ENCODE assay signal across 9 cellular contexts in genomic region chr15:63805993-63806980, GRCh38. TPM values are rescaled to one million over a fixed set of nuclear protein-coding genes. Genes with fewer than 3 reads are reported as not detected.
DNase-seq lines count a peak whose midpoint lies in the region; ATAC-seq and TF ChIP-seq lines count a peak whose summit lies in the region.
"Had no signal": no experiment of that assay in that cellular context is flagged by ENCODE, and none has a peak within 500 bp of the region (broad histone marks: within the 10 kb centered on the region; RNA-seq: fewer than 3 reads in every experiment).

No MANE protein-coding gene starts in this region.

- H3K36me3 Mint-ChIP-seq in activated CD8-positive, alpha-beta memory T cell treated with anti-CD3 and anti-CD28 coated beads, Interleukin-2, amount 10 ng/mL, durations not matched to agents 7 days and 5 days, result peaks cover 24% of the 10 kb centered on the region
- H3K36me3 Mint-ChIP-seq in dendritic cell treated with granulocyte-macrophage colony-stimulating factor and Interleukin-4, amounts not matched to agents 40 ng/mL and 50 ng/mL, for 4 days (ENCODE audit: low read depth), result peaks cover 7% of the 10 kb centered on the region

- DNase-seq in activated CD8-positive, alpha-beta memory T cell treated with anti-CD3 and anti-CD28 coated beads, Interleukin-2, amount 10 ng/mL, durations not matched to agents 7 days and 5 days, result no peak
- DNase-seq in activated CD8-positive, alpha-beta memory T cell treated with anti-CD3 and anti-CD28 coated beads, Interleukin-2, amount 50 U/mL, for 4 hours, result no peak
- DNase-seq in OCI-M1 (lab: John Stamatoyannopoulos, UW), result peak; percentile 17
- peak; percentile 17 for DNase-seq in putamen (ENCODE audit: low spot score)
- no peak for DNase-seq in RWPE1 (ENCODE audit: low spot score)
- no peak for DNase-seq in islet precursor cell
- DNase-seq in NCI-H1048 (lab: John Stamatoyannopoulos, UW), result no peak
- DNase-seq: T1000 had no signal

- H3K27ac Mint-ChIP-seq in activated CD8-positive, alpha-beta memory T cell treated with anti-CD3 and anti-CD28 coated beads, Interleukin-2, amount 10 ng/mL, durations not matched to agents 7 days and 5 days, result peak overlapping the region; percentile 22
- peak overlapping the region; percentile 14 for H3K27ac Mint-ChIP-seq in dendritic cell treated with granulocyte-macrophage colony-stimulating factor and Interleukin-4, amounts not matched to agents 40 ng/mL and 50 ng/mL, for 4 days

- POLR2A ChIA-PET in RWPE1 (lab: Yijun Ruan, JAX; ENCODE audit: low non-redundant PET), result no interaction called here

- intact Hi-C loops in dendritic cell treated with granulocyte-macrophage colony-stimulating factor and Interleukin-4, amounts not matched to agents 40 ng/mL and 50 ng/mL, for 4 days (cut with micrococcal nuclease), result loop anchor here (5.0 kb wide), 1 partner anchor 49 kb away; no protein-coding TSS in a partner anchor

- peak; percentile 42 for ATAC-seq in activated CD8-positive, alpha-beta memory T cell treated with anti-CD3 and anti-CD28 coated beads, Interleukin-2, amount 10 ng/mL, durations not matched to agents 7 days and 5 days

- H3K27ac ChIP-seq in RWPE1, result no peak overlapping the region

- CTCF ChIA-PET in activated CD8-positive, alpha-beta memory T cell treated with anti-CD3 and anti-CD28 coated beads, Interleukin-2, amount 10 ng/mL, durations not matched to agents 7 days and 5 days (lab: Charles Lee), result interaction anchor here (0.7 to 3.0 kb wide), 6 partner anchors 41 to 196 kb away, joined by 3 to 9 read pairs (median 3); no protein-coding TSS in a partner anchor
- CTCF ChIA-PET in RWPE1 (lab: Yijun Ruan, JAX), result interaction anchor here (0.6 kb wide), 1 partner anchor 925 kb away, joined by 5 read pairs; no protein-coding TSS in a partner anchor

- H3K27me3 Mint-ChIP-seq in activated CD8-positive, alpha-beta memory T cell treated with anti-CD3 and anti-CD28 coated beads, Interleukin-2, amount 10 ng/mL, durations not matched to agents 7 days and 5 days, result no peaks in the 10 kb centered on the region
- H3K27me3 Mint-ChIP-seq in dendritic cell treated with granulocyte-macrophage colony-stimulating factor and Interleukin-4, amounts not matched to agents 40 ng/mL and 50 ng/mL, for 4 days, result no peaks in the 10 kb centered on the region

- TF ChIP-seq CTCF in RWPE1 (conservative IDR thresholded peaks at IDR 0.05; ENCODE audit: low read depth), result no peak

- peaks cover 50% of the 10 kb centered on the region for H3K4me1 Mint-ChIP-seq in activated CD8-positive, alpha-beta memory T cell treated with anti-CD3 and anti-CD28 coated beads, Interleukin-2, amount 10 ng/mL, durations not matched to agents 7 days and 5 days
- peaks cover 52% of the 10 kb centered on the region for H3K4me1 Mint-ChIP-seq in dendritic cell treated with granulocyte-macrophage colony-stimulating factor and Interleukin-4, amounts not matched to agents 40 ng/mL and 50 ng/mL, for 4 days (ENCODE audit: low read depth)

- H3K9me3 Mint-ChIP-seq in activated CD8-positive, alpha-beta memory T cell treated with anti-CD3 and anti-CD28 coated beads, Interleukin-2, amount 10 ng/mL, durations not matched to agents 7 days and 5 days (ENCODE audit: low read depth), result no peaks in the 10 kb centered on the region
- no peaks in the 10 kb centered on the region for H3K9me3 Mint-ChIP-seq in dendritic cell treated with granulocyte-macrophage colony-stimulating factor and Interleukin-4, amounts not matched to agents 40 ng/mL and 50 ng/mL, for 4 days

- no peak overlapping the region for H3K4me3 Mint-ChIP-seq in activated CD8-positive, alpha-beta memory T cell treated with anti-CD3 and anti-CD28 coated beads, Interleukin-2, amount 10 ng/mL, durations not matched to agents 7 days and 5 days
- no peak overlapping the region for H3K4me3 Mint-ChIP-seq in dendritic cell treated with granulocyte-macrophage colony-stimulating factor and Interleukin-4, amounts not matched to agents 40 ng/mL and 50 ng/mL, for 4 days

RNA-seq across cellular contexts. Expression of gene HERC1, which starts 27.5 kb away (rescaled TPM):
- total RNA-seq in activated CD8-positive, alpha-beta memory T cell treated with anti-CD3 and anti-CD28 coated beads, Interleukin-2, amount 10 ng/mL, durations not matched to agents 7 days and 5 days, result 100 to 1,000 TPM in 1 of 2 experiments, 10 to 100 TPM in 1; 84.4 to 105 TPM

Comparison
In these comparisons a context has a peak if more than half of its experiments do, and no peak if none do; other contexts are left out.
1. DNase-seq: peak in OCI-M1 (single experiment) and putamen (single experiment); none in activated CD8-positive, alpha-beta memory T cell treated with anti-CD3 and anti-CD28 coated beads, Interleukin-2, amount 10 ng/mL, durations not matched to agents 7 days and 5 days (single experiment), activated CD8-positive, alpha-beta memory T cell treated with anti-CD3 and anti-CD28 coated beads, Interleukin-2, amount 50 U/mL, for 4 hours (single experiment), RWPE1 (single experiment), islet precursor cell (single experiment) and NCI-H1048 (single experiment).